24 cellular contexts compared by ENCODE assay signal in the genomic region with DNA sequence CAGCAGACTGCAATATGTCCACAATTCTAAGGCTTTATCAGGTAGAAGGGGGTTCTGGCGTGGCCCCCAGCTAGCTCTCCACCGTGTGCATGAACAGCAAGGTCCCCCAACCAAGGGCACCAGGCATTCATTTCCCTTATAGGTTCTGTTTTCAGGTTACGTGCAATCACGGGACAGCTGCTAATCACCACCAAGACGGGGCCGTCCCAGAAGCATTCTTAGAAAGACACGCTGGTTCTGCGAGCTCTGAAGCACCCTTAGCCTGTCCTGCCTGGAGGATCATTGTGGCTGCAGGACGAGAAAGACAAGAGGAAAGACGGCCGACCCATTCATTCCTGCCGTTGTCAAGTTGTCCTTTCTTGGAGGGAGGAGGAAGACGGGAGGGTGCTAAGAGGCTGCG.
DNase-seq lines count a peak whose midpoint lies in the region; ATAC-seq and TF ChIP-seq lines count a peak whose summit lies in the region.
"Had no signal": no experiment of that assay in that cellular context is flagged by ENCODE, and none has a peak within 500 bp of the region (broad histone marks: within the 10 kb centered on the region; RNA-seq: fewer than 3 reads in every experiment).

No MANE protein-coding gene starts in this region.

- 69% methylated on average over 14 of the region's 14 CpGs for WGBS in smooth muscle cell (ENCODE audit: low lambda C conversion rate)

- H3K27ac Mint-ChIP-seq in HFFc6: peak overlapping the region; percentile 96
- no peak overlapping the region for H3K27ac Mint-ChIP-seq in mesothelial cell of epicardium
- H3K27ac Mint-ChIP-seq: T-helper 2 cell treated with Interferon-gamma antibody and Interleukin-4, amounts not matched to agents 5 μg/mL and 100 μg/mL, for 36 hours had no signal

- peak overlapping the region; percentile 71; the same call in 1 of the 2 replicates for H3K4me3 Mint-ChIP-seq in HFFc6
- H3K4me3 Mint-ChIP-seq in mesothelial cell of epicardium: no peak overlapping the region
- H3K4me3 Mint-ChIP-seq: GM23338; T-helper 2 cell treated with Interferon-gamma antibody and Interleukin-4, amounts not matched to agents 5 μg/mL and 100 μg/mL, for 36 hours; WTC11 had no signal

- DNase-seq in GM13977 (ENCODE audit: low spot score) (peak; percentile 46), HFFc6 (no peak), RWPE2 (ENCODE audit: low spot score) (no peak), smooth muscle cell (lab: John Stamatoyannopoulos, UW; ENCODE audit: unreplicated experiment) (no peak), foreskin keratinocyte (no peak), C1 segment of cervical spinal cord (lab: John Stamatoyannopoulos, UW) (no peak), mesothelial cell of epicardium (ENCODE audit: low spot score in 2 of 2, unreplicated experiment in 2 of 2) (no peak)
- DNase-seq: activated CD4-positive, alpha-beta T cell treated with anti-CD3 and anti-CD28 coated beads, Interleukin-2, amount 50 U/mL, for 4 hours; activated CD8-positive, alpha-beta memory T cell treated with anti-CD3 and anti-CD28 coated beads, Interleukin-2, amount 50 U/mL, for 48 hours; AML-193; cortex of kidney; DND-41; left lung; mucosa of descending colon; NCI-H146; NCI-H2171 treated with DMSO at 0.1 percent for 48 hours; NCI-H526 treated with DMSO at 0.1 percent for 48 hours; OCI-M1 had no signal

- H3K9me3 ChIP-seq in RWPE2 (ENCODE audit: severe bottlenecking): no peaks in the 10 kb centered on the region
- H3K9me3 ChIP-seq in smooth muscle cell (replicated peaks; ENCODE audit: low read depth): no peaks in the 10 kb centered on the region
- H3K9me3 ChIP-seq: adrenal gland, mucosa of descending colon, prostate gland had no signal

- no peak overlapping the region for H2AFZ ChIP-seq in smooth muscle cell (ENCODE audit: low read depth)
- H2AFZ ChIP-seq: GM23338 had no signal

- H3K4me3 ChIP-seq in RWPE2 (ENCODE audit: severe bottlenecking) (no peak overlapping the region), smooth muscle cell (no peak overlapping the region)
- H3K4me3 ChIP-seq: adrenal gland, GM23338, left lung, mucosa of descending colon, prostate gland, tibial nerve had no signal

- H3K27me3 ChIP-seq in RWPE2 (ENCODE audit: insufficient read depth, poor library complexity, severe bottlenecking) (no peaks in the 10 kb centered on the region), smooth muscle cell (ENCODE audit: low read depth) (no peaks in the 10 kb centered on the region), foreskin keratinocyte (no peaks in the 10 kb centered on the region)
- H3K27me3 ChIP-seq: adrenal gland, left lung, tibial nerve had no signal

- H3K4me1 ChIP-seq in RWPE2 (ENCODE audit: insufficient read depth, poor library complexity, severe bottlenecking): peaks cover 42% of the 10 kb centered on the region
- H3K4me1 ChIP-seq in smooth muscle cell (ENCODE audit: low read depth): no peaks in the 10 kb centered on the region
- H3K4me1 ChIP-seq in foreskin keratinocyte: peaks cover 34% of the 10 kb centered on the region
- H3K4me1 ChIP-seq: adrenal gland, prostate gland had no signal

- H3K9me3 Mint-ChIP-seq in HFFc6: peaks cover 4% of the 10 kb centered on the region
- H3K9me3 Mint-ChIP-seq in mesothelial cell of epicardium: peaks cover 6% of the 10 kb centered on the region

- H3K36me3 Mint-ChIP-seq in HFFc6 (ENCODE audit: low read depth) (peaks cover 4% of the 10 kb centered on the region), mesothelial cell of epicardium (peaks cover 6% of the 10 kb centered on the region)

- peaks cover 16% of the 10 kb centered on the region for H3F3A ChIP-seq in smooth muscle cell (ENCODE audit: low read depth)

- ATAC-seq in RWPE2 (ENCODE audit: low read depth): no peak
- no peak for ATAC-seq in foreskin keratinocyte
- ATAC-seq: GM23338, mucosa of descending colon, WTC11 had no signal

- H3K27me3 Mint-ChIP-seq in HFFc6 (ENCODE audit: insufficient read depth) (no peaks in the 10 kb centered on the region; the same call in 1 of the 2 replicates), mesothelial cell of epicardium (ENCODE audit: low read depth) (no peaks in the 10 kb centered on the region)

- H3K9ac ChIP-seq in smooth muscle cell (ENCODE audit: low read depth): peak overlapping the region; percentile 73

- H4K20me1 ChIP-seq in smooth muscle cell (ENCODE audit: low read depth): peaks cover 10% of the 10 kb centered on the region

- H3K36me3 ChIP-seq in RWPE2 (ENCODE audit: low read depth): peaks cover 32% of the 10 kb centered on the region
- no peaks in the 10 kb centered on the region for H3K36me3 ChIP-seq in smooth muscle cell (ENCODE audit: low read depth)
- H3K36me3 ChIP-seq: adrenal gland, left lung, prostate gland had no signal

- in situ Hi-C loops in GM13977 (cut with MboI; ENCODE audit: low pct_unique_long_range_greater_than_20kb, low sequenced_read_pairs, unreplicated experiment): loop anchor here (25.0 kb wide), 1 partner anchor 111 kb away; no protein-coding TSS in a partner anchor

- no peak for TF ChIP-seq CTCF in GM13977 (IDR thresholded peaks at IDR 0.05; ENCODE audit: extremely low read depth, insufficient read depth, missing control alignments)
- no peak for TF ChIP-seq CTCF in HFFc6 (IDR thresholded peaks at IDR 0.05)
- TF ChIP-seq CTCF in RWPE2 (IDR thresholded peaks at IDR 0.05; ENCODE audit: poor library complexity, severe bottlenecking): no peak
- no peak for TF ChIP-seq CTCF in smooth muscle cell (IDR thresholded peaks at IDR 0.05; ENCODE audit: borderline replicate concordance, insufficient read depth, poor library complexity, severe bottlenecking)
- no peak for TF ChIP-seq CTCF in foreskin keratinocyte (conservative IDR thresholded peaks at IDR 0.05)
- no peak for TF ChIP-seq CTCF in mesothelial cell of epicardium (IDR thresholded peaks at IDR 0.05; ENCODE audit: unreplicated experiment)

- H3K4me1 Mint-ChIP-seq in HFFc6 (ENCODE audit: low read depth) (peaks cover 50% of the 10 kb centered on the region), mesothelial cell of epicardium (peaks cover 42% of the 10 kb centered on the region)

- peak overlapping the region; percentile 63 for H3K4me2 ChIP-seq in smooth muscle cell
- H3K4me2 ChIP-seq: GM23338 had no signal

- peaks cover 4% of the 10 kb centered on the region for H3K79me2 ChIP-seq in smooth muscle cell (ENCODE audit: low read depth)

- peak overlapping the region; percentile 93 for H3K27ac ChIP-seq in RWPE2 (ENCODE audit: poor library complexity, severe bottlenecking)
- H3K27ac ChIP-seq in smooth muscle cell (ENCODE audit: low read depth): peak overlapping the region; percentile 94
- H3K27ac ChIP-seq in foreskin keratinocyte: no peak overlapping the region
- H3K27ac ChIP-seq: adrenal gland, left lung, prostate gland, tibial nerve had no signal
